Comparison of ENCODE assay signal across 13 cellular contexts in the genomic region with DNA sequence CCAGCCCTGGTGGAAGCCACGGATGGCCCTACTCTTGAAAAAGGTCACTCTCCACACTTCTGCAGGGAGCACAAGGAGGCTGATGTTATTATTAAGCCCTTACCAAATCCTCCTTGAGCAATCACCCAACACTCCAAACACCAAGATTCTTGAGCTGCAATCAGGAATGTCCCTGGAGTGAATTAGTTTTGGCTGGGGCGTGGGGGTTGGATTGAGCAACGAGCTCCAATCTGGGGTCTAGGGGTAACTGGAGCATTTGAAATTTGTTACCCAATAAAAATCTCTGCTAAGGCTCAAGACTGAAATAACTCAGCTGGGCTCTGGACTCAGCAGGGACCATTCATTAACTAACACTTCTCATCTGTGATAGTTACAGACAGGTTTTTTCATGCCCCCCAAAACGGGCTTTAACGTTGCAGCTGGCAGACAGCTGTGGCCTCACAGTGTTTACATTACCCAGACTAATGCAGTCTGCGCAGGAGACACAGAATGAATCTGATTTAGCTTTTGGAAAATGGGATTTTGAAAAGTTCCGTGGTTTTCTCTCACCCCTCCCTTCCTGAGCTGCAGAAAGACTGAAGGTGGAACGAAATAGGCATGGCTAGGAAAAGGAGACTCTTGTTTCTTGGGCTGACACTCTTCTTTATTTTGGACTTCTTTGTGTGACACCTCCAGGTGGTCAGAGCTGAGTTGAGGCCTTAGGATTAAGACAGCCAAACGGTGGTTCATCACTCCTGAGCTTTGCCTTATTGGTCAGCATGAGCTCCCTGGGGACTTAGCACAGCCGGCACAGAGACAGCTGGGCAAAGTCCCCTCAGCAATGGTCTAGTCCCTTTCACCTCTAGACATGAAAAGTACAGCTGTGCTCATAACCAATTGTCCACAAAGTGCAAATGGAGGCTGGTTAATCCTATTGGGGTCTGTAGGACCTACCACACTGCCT. TPM values are rescaled to one million over a fixed set of nuclear protein-coding genes. Genes with fewer than 3 reads are reported as not detected.
DNase-seq lines count a peak whose midpoint lies in the region; ATAC-seq and TF ChIP-seq lines count a peak whose summit lies in the region.
"Had no signal": no experiment of that assay in that cellular context is flagged by ENCODE, and none has a peak within 500 bp of the region (broad histone marks: within the 10 kb centered on the region; RNA-seq: fewer than 3 reads in every experiment).

No MANE protein-coding gene starts in this region.

- H3K36me3 ChIP-seq in BJ (ENCODE audit: control insufficient read depth, insufficient read depth, low read length) = no peaks in the 10 kb centered on the region

- H3K4me3 Mint-ChIP-seq in nephron progenitor cell = no peak overlapping the region
- H3K4me3 Mint-ChIP-seq: naive B cell had no signal

- peak; percentile 53 for ATAC-seq in HG02588 (IDR thresholded peaks at IDR 0.05; ENCODE audit: unreplicated experiment)
- no peak for ATAC-seq in GM19328 (IDR thresholded peaks at IDR 0.05; ENCODE audit: unreplicated experiment)
- ATAC-seq in GM21423 (IDR thresholded peaks at IDR 0.05; ENCODE audit: unreplicated experiment) = no peak

- H3K4me1 Mint-ChIP-seq in nephron progenitor cell = peaks cover 32% of the 10 kb centered on the region
- H3K4me1 Mint-ChIP-seq: naive B cell had no signal

- H3K27me3 ChIP-seq in BJ (ENCODE audit: control insufficient read depth, insufficient read depth, low read length) = no peaks in the 10 kb centered on the region

- intact Hi-C loops in head of caudate nucleus (cut with DNase I) = no loop called here

- H3K36me3 Mint-ChIP-seq in nephron progenitor cell (ENCODE audit: low read depth) = no peaks in the 10 kb centered on the region
- H3K36me3 Mint-ChIP-seq: naive B cell had no signal

- TF ChIP-seq CTCF in BJ (IDR thresholded peaks at IDR 0.05; ENCODE audit: insufficient read depth, low read depth, low read length) (no peak), cardiac fibroblast (IDR thresholded peaks at IDR 0.05; ENCODE audit: low read depth, low read length) (no peak), nephron progenitor cell (IDR thresholded peaks at IDR 0.05) (no peak)

- DNase-seq in BJ (ENCODE audit: low read depth) (peak; percentile 60), cardiac fibroblast (ENCODE audit: low read depth in 2 of 2) (peak; percentile 43 to 85), nephron progenitor cell (no peak), head of caudate nucleus (no peak), NCI-H510A (lab: John Stamatoyannopoulos, UW) (no peak)
- DNase-seq: activated CD8-positive, alpha-beta memory T cell treated with anti-CD3 and anti-CD28 coated beads, Interleukin-2, amount 50 U/mL, for 4 hours; amniotic stem cell; effector CD8-positive, alpha-beta T cell; naive B cell; PC-9 had no signal

- CTCF ChIA-PET in BJ (lab: Yijun Ruan, JAX) = interaction anchor here (0.8 to 1.6 kb wide), 2 partner anchors 10 to 28 kb away, joined by 5 to 7 read pairs; no protein-coding TSS in a partner anchor

- POLR2A ChIA-PET in BJ (lab: Charles Lee) = interaction anchor here (0.7 to 1.2 kb wide), 2 partner anchors 39 to 130 kb away, joined by 3 to 5 read pairs; no protein-coding TSS in a partner anchor

- peaks cover 46% of the 10 kb centered on the region for H3K9me3 Mint-ChIP-seq in nephron progenitor cell

- peak overlapping the region; percentile 84 for H3K27ac Mint-ChIP-seq in nephron progenitor cell
- H3K27ac Mint-ChIP-seq: naive B cell had no signal

- peaks cover 9% of the 10 kb centered on the region for H3K27me3 Mint-ChIP-seq in nephron progenitor cell (ENCODE audit: low read depth, poor library complexity)

- H3K4me3 ChIP-seq in BJ (ENCODE audit: low read depth, low read length) = no peak overlapping the region
- no peak overlapping the region for H3K4me3 ChIP-seq in cardiac fibroblast (replicated peaks in 1 of 2; ENCODE audit: low read depth in 2 of 2, low read length in 2 of 2)
- H3K4me3 ChIP-seq: PC-9 had no signal

RNA-seq across cellular contexts. Expression of a gene that starts 26.6 kb away (rescaled TPM):
- 0.43 and 1.1 TPM in 2 replicates for polyA plus RNA-seq in BJ (2011; rRNA removed)
- polyA minus RNA-seq in BJ (2011; rRNA and poly(A)+ RNA removed) = not detected in 2 replicates

Comparison
In these comparisons a context has a peak if more than half of its experiments do, and no peak if none do; other contexts are left out.
1. DNase-seq: peak in BJ (single experiment) and cardiac fibroblast (2 of 2); none in nephron progenitor cell (single experiment), head of caudate nucleus (0 of 42) and NCI-H510A (single experiment).